Comparison of ENCODE assay signal across 17 cellular contexts in genomic region chr15:60347480-60348069, GRCh38. TPM values are rescaled to one million over a fixed set of nuclear protein-coding genes. Genes with fewer than 3 reads are reported as not detected.
DNase-seq lines count a peak whose midpoint lies in the region; ATAC-seq, FAIRE-seq and TF ChIP-seq lines count a peak whose summit lies in the region.
"Had no signal": no experiment of that assay in that cellular context is flagged by ENCODE, and none has a peak within 500 bp of the region (broad histone marks: within the 10 kb centered on the region; RNA-seq: fewer than 3 reads in every experiment).

No MANE protein-coding gene starts in this region.

- H3K4me3 ChIP-seq in H7 (ENCODE audit: insufficient read depth, low read depth, low read length) (no peak overlapping the region), GM12878 (no peak overlapping the region), keratinocyte (ENCODE audit: control insufficient read depth in 2 of 3, extremely low read depth in 1 of 3, insufficient read depth in 2 of 3, low read depth in 1 of 3, low read length in 3 of 3) (no peak overlapping the region)
- H3K4me3 ChIP-seq: BLaER1, SJCRH30 had no signal

- no peaks in the 10 kb centered on the region for H3K9me3 ChIP-seq in GM12878 (replicated peaks; ENCODE audit: control insufficient read depth, insufficient read depth, low read length)
- H3K9me3 ChIP-seq in keratinocyte (ENCODE audit: control insufficient read depth, low read depth, low read length): no peaks in the 10 kb centered on the region
- H3K9me3 ChIP-seq: BLaER1, SJCRH30 had no signal

- H3K36me3 ChIP-seq in H7 (replicated peaks; ENCODE audit: control insufficient read depth, insufficient read depth, low read length) (peaks cover 20% of the 10 kb centered on the region), GM12878 (ENCODE audit: control insufficient read depth in 2 of 2, insufficient read depth in 2 of 2, low read length in 1 of 2) (peaks cover 9 to 11% of the 10 kb centered on the region in 2 experiments), keratinocyte (ENCODE audit: control insufficient read depth in 2 of 2, extremely low read depth in 1 of 2, insufficient read depth in 2 of 2, low read length in 2 of 2) (peaks cover 31 to 52% of the 10 kb centered on the region in 2 experiments)

- ATAC-seq in GM12878 (no peak), GM18502 (IDR thresholded peaks at IDR 0.05; ENCODE audit: poor library complexity, unreplicated experiment) (no peak)

- in situ Hi-C loops in GM12878 (cut with MboI): no loop called here
- in situ Hi-C loops in G401 (cut with HindIII; ENCODE audit: low sequenced_read_pairs): no loop called here

- intact Hi-C loops in GM12878 (cut with micrococcal nuclease; ENCODE audit: unreplicated experiment): no loop called here

- no peaks in the 10 kb centered on the region for H4K20me1 ChIP-seq in GM12878 (ENCODE audit: control insufficient read depth, insufficient read depth)
- peaks cover 70% of the 10 kb centered on the region for H4K20me1 ChIP-seq in keratinocyte (ENCODE audit: control insufficient read depth, extremely low read depth, insufficient read depth, low read length)
- H4K20me1 ChIP-seq: BLaER1 had no signal

- dilution Hi-C loops in keratinocyte (cut with MboI; ENCODE audit: extremely low pct_ligation_motif_present, low sequenced_read_pairs): no loop called here

- no peak for TF ChIP-seq POLR2A in GM12878 (IDR thresholded peaks at IDR 0.05; ENCODE audit: low read depth, low read length)

- no peaks in the 10 kb centered on the region for H3K79me2 ChIP-seq in GM12878 (ENCODE audit: control insufficient read depth, insufficient read depth, low read length)
- no peaks in the 10 kb centered on the region for H3K79me2 ChIP-seq in keratinocyte (ENCODE audit: control insufficient read depth, insufficient read depth, low read length)

- H3K9ac ChIP-seq in GM12878 (ENCODE audit: control insufficient read depth, insufficient read depth, low read length) (no peak overlapping the region), keratinocyte (ENCODE audit: control insufficient read depth, extremely low read depth, insufficient read depth, low read length) (no peak overlapping the region)
- H3K9ac ChIP-seq: BLaER1 had no signal

- no peak overlapping the region for H3K27ac ChIP-seq in GM12878 (ENCODE audit: control insufficient read depth, insufficient read depth)
- no peak overlapping the region for H3K27ac ChIP-seq in keratinocyte (ENCODE audit: control insufficient read depth, insufficient read depth, low read length)
- H3K27ac ChIP-seq: BLaER1, SJCRH30 had no signal

- SMC1A ChIA-PET in GM12878 (lab: Charles Lee; ENCODE audit: uncharacterized antibody, unreplicated experiment): no interaction called here

- peak; percentile 38 for DNase-seq in H7
- no peak for DNase-seq in GM12878 (ENCODE audit: low read depth, low spot score)
- DNase-seq in keratinocyte (ENCODE audit: low read depth, low spot score): peak; percentile 25
- DNase-seq in amniotic stem cell (lab: John Stamatoyannopoulos, UW): no peak
- no peak for DNase-seq in T-helper 1 cell
- no peak for DNase-seq in G401 (ENCODE audit: low spot score)
- DNase-seq: DMS 273 treated with DMSO at 0.1 percent for 48 hours, MV-4-11, NCI-H1417 treated with DMSO at 0.1 percent for 48 hours, NCI-H2029 treated with DMSO at 0.1 percent for 48 hours, NCI-H510A treated with DMSO at 0.1 percent for 48 hours, SJCRH30 had no signal

- POLR2A ChIA-PET in GM12878 (lab: Charles Lee): no interaction called here

- FAIRE-seq in GM12878 (lab: Jason Lieb, UNC) (no peak), keratinocyte (lab: Jason Lieb, UNC) (peak; percentile 9)
- FAIRE-seq: GM18507, HTR-8/SVneo, RCC 7860 had no signal

- WGBS in GM12878 (ENCODE audit: insufficient coverage, insufficient replicate concordance, low lambda C conversion rate, missing lambda C conversion rate): 92% methylated on average over 13 of the region's 13 CpGs

- TF ChIP-seq CTCF in GM12878 (IDR thresholded peaks at IDR 0.05 in 2 of 3, conservative IDR thresholded peaks at IDR 0.05 in 1 of 3; ENCODE audit: control insufficient read depth in 2 of 3, extremely low read depth in 1 of 3, insufficient read depth in 1 of 3, low read depth in 3 of 3, low read length in 3 of 3) (no peak), keratinocyte (optimal IDR thresholded peaks at IDR 0.05 in 1 of 3, IDR thresholded peaks at IDR 0.05 in 1 of 3, conservative IDR thresholded peaks at IDR 0.05 in 1 of 3; ENCODE audit: extremely low read depth in 1 of 3, insufficient read depth in 2 of 3, low read length in 3 of 3) (no peak)

- no peaks in the 10 kb centered on the region for H3K4me1 ChIP-seq in GM12878 (ENCODE audit: control insufficient read depth, insufficient read depth, low read length)
- no peaks in the 10 kb centered on the region for H3K4me1 ChIP-seq in keratinocyte (ENCODE audit: control insufficient read depth, extremely low read depth, insufficient read depth, low read length)

- H3K27me3 ChIP-seq in H7 (ENCODE audit: control insufficient read depth, insufficient read depth, low read length): no peaks in the 10 kb centered on the region
- no peaks in the 10 kb centered on the region for H3K27me3 ChIP-seq in GM12878 (replicated peaks in 1 of 2; ENCODE audit: control insufficient read depth in 2 of 2, insufficient read depth in 2 of 2, low read length in 1 of 2)
- no peaks in the 10 kb centered on the region for H3K27me3 ChIP-seq in keratinocyte (ENCODE audit: control insufficient read depth, extremely low read depth, insufficient read depth, low read length)
- H3K27me3 ChIP-seq: BLaER1, SJCRH30 had no signal

- RAD21 ChIA-PET in GM12878 (lab: Charles Lee; ENCODE audit: unreplicated experiment): no interaction called here

- H2AFZ ChIP-seq in GM12878 (ENCODE audit: control insufficient read depth, low read depth, low read length) (no peak overlapping the region), keratinocyte (ENCODE audit: control insufficient read depth, low read length) (no peak overlapping the region)

- TSS peak; percentile 46 for BruUV-seq in GM12878 (replicated peaks; lab: Mats Ljungman, UMichigan)

- CTCF ChIA-PET in GM12878 (lab: Yijun Ruan, JAX): no interaction called here

- H3K9me1 ChIP-seq in keratinocyte (ENCODE audit: control insufficient read depth, extremely low read depth, insufficient read depth, low read length): peaks cover 3% of the 10 kb centered on the region

- TF ChIP-seq RAD21 in GM12878 (IDR thresholded peaks at IDR 0.05; ENCODE audit: insufficient read depth, low read depth, low read length): no peak

- H3K4me2 ChIP-seq in GM12878 (ENCODE audit: control insufficient read depth, insufficient read depth): no peak overlapping the region
- H3K4me2 ChIP-seq in keratinocyte (ENCODE audit: control insufficient read depth, extremely low read depth, insufficient read depth, low read depth, low read length): no peak overlapping the region
- H3K4me2 ChIP-seq: BLaER1 had no signal

- TF ChIP-seq EP300 in GM12878 (IDR thresholded peaks at IDR 0.05; ENCODE audit: borderline replicate concordance in 1 of 2, control insufficient read depth in 1 of 2, low read depth in 2 of 2, low read length in 2 of 2): no peak

TF ChIP-seq in GM12878, 131 proteins besides CTCF, POLR2A, EP300 and RAD21 (continues in another document):
- TF ChIP-seq NKRF (conservative IDR thresholded peaks at IDR 0.05): no peak

RNA-seq across cellular contexts. Expression of gene ANXA2, which starts 50.2 kb away (rescaled TPM):
- total RNA-seq in H7 (2014; rRNA removed; shearing (Covaris generic)): 577 and 656 TPM in 2 replicates
- 89.8 and 93.3 TPM in 2 replicates for total RNA-seq in GM12878 (2013; cell fraction: nucleolus; rRNA removed)
- total RNA-seq in GM12878 (2014; rRNA removed): 212 and 231 TPM in 2 replicates
- 221 and 227 TPM in 2 replicates for total RNA-seq in GM12878 (2014; rRNA removed; fragmentation: Illumina TruSeq; extraction: Trizol)
- total RNA-seq in GM12878 (2021): 169 and 170 TPM in 2 replicates
- polyA plus RNA-seq in GM12878 (2011; ENCODE audit: low read depth): 71.2 TPM
- polyA plus RNA-seq in GM12878 (2011; rRNA removed): 133 and 135 TPM in 2 replicates
- 138 and 142 TPM in 2 replicates for polyA plus RNA-seq in GM12878 (2011; cell fraction: cytosol; rRNA removed)
- polyA plus RNA-seq in GM12878 (2011; cell fraction: nucleus; rRNA removed): 90.4 and 108 TPM in 2 replicates
- polyA plus RNA-seq in GM12878 (2012): 72.1 and 77.2 TPM in 2 replicates
- polyA plus RNA-seq in GM12878 (2014; fragmentation: Illumina TruSeq; extraction: Trizol): 324 and 357 TPM in 2 replicates
- polyA plus RNA-seq in GM12878 (2014; fragmentation: Nextera tagmentation; extraction: Ambion mirVana): 100 to 1,000 TPM; 507 to 540 TPM
- 226 and 248 TPM in 2 replicates for polyA plus RNA-seq in GM12878 (2014; rRNA removed)
- 100 to 1,000 TPM; 314 to 343 TPM for polyA plus RNA-seq in GM12878 (2016; fragmentation: Nextera tagmentation; extraction: Ambion mirVana)
- 111 and 127 TPM in 2 replicates for polyA minus RNA-seq in GM12878 (2011; rRNA and poly(A)+ RNA removed)
- 33.4 and 39.4 TPM in 2 replicates for polyA minus RNA-seq in GM12878 (2011; cell fraction: cytosol; rRNA and poly(A)+ RNA removed)
- 30.0 and 49.5 TPM in 2 replicates for polyA minus RNA-seq in GM12878 (2011; cell fraction: nucleus; rRNA and poly(A)+ RNA removed)
- 10,132 to 15,949 TPM (median 11,017 TPM) in 3 replicates for polyA plus RNA-seq in keratinocyte
- 4,066 TPM for polyA plus RNA-seq in keratinocyte (2011; ENCODE audit: low read depth)
- polyA plus RNA-seq in keratinocyte (2011; cell fraction: cytosol; rRNA removed): 14,846 and 18,096 TPM in 2 replicates
- polyA plus RNA-seq in keratinocyte (2011; cell fraction: nucleus; rRNA removed): 11,086 and 11,309 TPM in 2 replicates
- polyA plus RNA-seq in keratinocyte (2012; ENCODE audit: low replicate concordance): 4,107 and 9,800 TPM in 2 replicates
- 5,148 to 8,880 TPM (median 8,598 TPM) in 3 replicates for polyA minus RNA-seq in keratinocyte
- polyA minus RNA-seq in keratinocyte (2011; cell fraction: cytosol; rRNA and poly(A)+ RNA removed): 5,055 TPM
- polyA minus RNA-seq in keratinocyte (2011; cell fraction: nucleus; rRNA and poly(A)+ RNA removed): 2,602 and 4,474 TPM in 2 replicates
- 851 and 1,039 TPM in 2 replicates for total RNA-seq in G401 (2014; rRNA removed; shearing (Covaris generic))

Comparison
In these comparisons a context has a peak if more than half of its experiments do, and no peak if none do; other contexts are left out.
1. DNase-seq: peak in H7 (single experiment) and keratinocyte (single experiment); none in GM12878 (single experiment), amniotic stem cell (single experiment), T-helper 1 cell (0 of 5) and G401 (single experiment).